ENCODE assay signal across 8 cellular contexts in the genomic region with DNA sequence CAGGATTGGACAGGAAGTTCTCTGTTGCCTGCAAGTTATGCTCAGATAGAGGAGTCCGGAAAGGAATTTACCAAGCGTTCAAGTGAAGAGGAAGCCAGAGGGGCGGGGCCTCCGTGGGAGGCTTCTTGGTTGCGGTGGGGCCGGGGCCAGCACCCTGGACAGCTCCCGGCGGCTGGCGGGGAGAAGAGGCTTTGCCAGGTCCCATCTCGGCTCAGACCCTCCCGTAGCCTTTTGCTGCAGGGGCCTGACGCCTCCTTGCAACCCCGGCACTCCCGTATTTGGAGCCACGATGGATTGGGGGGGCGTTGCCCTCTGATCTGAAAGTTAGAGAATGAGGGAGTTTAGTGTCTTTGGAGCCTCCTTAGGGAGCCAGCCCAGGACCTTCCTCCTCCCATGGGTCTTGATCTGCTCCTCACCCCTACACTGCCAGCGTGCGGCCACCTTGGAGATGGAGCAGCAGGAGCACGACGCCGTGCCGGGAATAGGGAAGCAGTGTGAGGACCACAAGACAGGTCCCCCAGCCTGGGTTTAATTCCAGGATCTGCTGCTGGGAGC. TPM values are rescaled to one million over a fixed set of nuclear protein-coding genes. Genes with fewer than 3 reads are reported as not detected.
DNase-seq lines count a peak whose midpoint lies in the region; ATAC-seq and TF ChIP-seq lines count a peak whose summit lies in the region.

No MANE protein-coding gene starts in this region.

- TF ChIP-seq RAD21 in neural cell (conservative IDR thresholded peaks at IDR 0.05), result no peak

- H4K20me1 ChIP-seq in MM.1S (ENCODE audit: insufficient read depth, low read length) (no peaks in the 10 kb centered on the region), neural cell (ENCODE audit: insufficient read depth) (no peaks in the 10 kb centered on the region)

- H2AFZ ChIP-seq in MM.1S (ENCODE audit: low read length) (no peak overlapping the region), neural cell (ENCODE audit: low read depth, low read length) (no peak overlapping the region)

- H3K9me3 ChIP-seq in MM.1S (replicated peaks; ENCODE audit: insufficient read depth, low read length) (no peaks in the 10 kb centered on the region), neural cell (ENCODE audit: low read length) (no peaks in the 10 kb centered on the region)

- H3K4me1 ChIP-seq in MM.1S (ENCODE audit: low read length), result no peaks in the 10 kb centered on the region

- TF ChIP-seq CTCF in MM.1S (IDR thresholded peaks at IDR 0.05; ENCODE audit: low read length), result no peak
- no peak for TF ChIP-seq CTCF in epithelial cell of esophagus (IDR thresholded peaks at IDR 0.05; ENCODE audit: insufficient read depth, low read depth, low read length, missing control alignments)
- no peak for TF ChIP-seq CTCF in neural cell (IDR thresholded peaks at IDR 0.05; ENCODE audit: poor library complexity, severe bottlenecking)

- H3K9ac ChIP-seq in MM.1S (ENCODE audit: low read length) (no peak overlapping the region), neural cell (ENCODE audit: low read length) (no peak overlapping the region)

- no peak overlapping the region for H3K4me3 ChIP-seq in MM.1S (ENCODE audit: low read length)
- H3K4me3 ChIP-seq in epithelial cell of esophagus (ENCODE audit: low read length), result no peak overlapping the region
- no peak overlapping the region for H3K4me3 ChIP-seq in neural cell (ENCODE audit: low read length)

- ATAC-seq in GM21526 (IDR thresholded peaks at IDR 0.05; ENCODE audit: low FRiP score, unreplicated experiment), result peak; percentile 84

- TF ChIP-seq EP300 in neural cell (conservative IDR thresholded peaks at IDR 0.05; ENCODE audit: poor library complexity, severe bottlenecking), result no peak

- H3K9me2 ChIP-seq in MM.1S (replicated peaks; ENCODE audit: insufficient read depth, low read length), result no peaks in the 10 kb centered on the region
- no peaks in the 10 kb centered on the region for H3K9me2 ChIP-seq in neural cell (ENCODE audit: insufficient read depth, low read length)

- H3F3A ChIP-seq in MM.1S (ENCODE audit: insufficient read depth, low read length) (no peaks in the 10 kb centered on the region), neural cell (ENCODE audit: insufficient read depth, low read length, poor library complexity, severe bottlenecking) (no peaks in the 10 kb centered on the region)

- DNase-seq in Ammon's horn (ENCODE audit: low spot score), result peak; percentile 14
- DNase-seq in MM.1S, result peak; percentile 72
- peak; percentile 85 for DNase-seq in activated CD8-positive, alpha-beta memory T cell treated with anti-CD3 and anti-CD28 coated beads for 24 hours
- DNase-seq in epithelial cell of esophagus (ENCODE audit: low read depth), result peak; percentile 76
- peak; percentile 17 for DNase-seq in stromal cell of bone marrow (ENCODE audit: low read depth)
- no peak for DNase-seq in NCI-H2107 treated with DMSO at 0.1 percent for 48 hours (lab: John Stamatoyannopoulos, UW; ENCODE audit: unreplicated experiment)

- H3K27me3 ChIP-seq in MM.1S (replicated peaks; ENCODE audit: insufficient read depth, low read length), result no peaks in the 10 kb centered on the region; the same call in 1 of the 2 replicates
- peaks cover 99% of the 10 kb centered on the region for H3K27me3 ChIP-seq in neural cell (ENCODE audit: insufficient read depth, low read depth, low read length)

- H3K36me3 ChIP-seq in MM.1S (replicated peaks; ENCODE audit: insufficient read depth, low read length) (no peaks in the 10 kb centered on the region), neural cell (ENCODE audit: insufficient read depth, low read length) (no peaks in the 10 kb centered on the region)

- H3K79me2 ChIP-seq in MM.1S (ENCODE audit: low read length) (no peaks in the 10 kb centered on the region), neural cell (replicated peaks; ENCODE audit: insufficient read depth, low read length) (no peaks in the 10 kb centered on the region)

- no peak overlapping the region for H3K27ac ChIP-seq in MM.1S (ENCODE audit: low read length)
- no peak overlapping the region for H3K27ac ChIP-seq in neural cell (ENCODE audit: low read length)

- no peak overlapping the region for H3K4me2 ChIP-seq in MM.1S (ENCODE audit: low read depth, low read length)
- H3K4me2 ChIP-seq in neural cell (ENCODE audit: low read length), result no peak overlapping the region

TF ChIP-seq in neural cell, 6 proteins besides CTCF, POLR2A, EP300 and RAD21:
- TF ChIP-seq, protein P1, sequence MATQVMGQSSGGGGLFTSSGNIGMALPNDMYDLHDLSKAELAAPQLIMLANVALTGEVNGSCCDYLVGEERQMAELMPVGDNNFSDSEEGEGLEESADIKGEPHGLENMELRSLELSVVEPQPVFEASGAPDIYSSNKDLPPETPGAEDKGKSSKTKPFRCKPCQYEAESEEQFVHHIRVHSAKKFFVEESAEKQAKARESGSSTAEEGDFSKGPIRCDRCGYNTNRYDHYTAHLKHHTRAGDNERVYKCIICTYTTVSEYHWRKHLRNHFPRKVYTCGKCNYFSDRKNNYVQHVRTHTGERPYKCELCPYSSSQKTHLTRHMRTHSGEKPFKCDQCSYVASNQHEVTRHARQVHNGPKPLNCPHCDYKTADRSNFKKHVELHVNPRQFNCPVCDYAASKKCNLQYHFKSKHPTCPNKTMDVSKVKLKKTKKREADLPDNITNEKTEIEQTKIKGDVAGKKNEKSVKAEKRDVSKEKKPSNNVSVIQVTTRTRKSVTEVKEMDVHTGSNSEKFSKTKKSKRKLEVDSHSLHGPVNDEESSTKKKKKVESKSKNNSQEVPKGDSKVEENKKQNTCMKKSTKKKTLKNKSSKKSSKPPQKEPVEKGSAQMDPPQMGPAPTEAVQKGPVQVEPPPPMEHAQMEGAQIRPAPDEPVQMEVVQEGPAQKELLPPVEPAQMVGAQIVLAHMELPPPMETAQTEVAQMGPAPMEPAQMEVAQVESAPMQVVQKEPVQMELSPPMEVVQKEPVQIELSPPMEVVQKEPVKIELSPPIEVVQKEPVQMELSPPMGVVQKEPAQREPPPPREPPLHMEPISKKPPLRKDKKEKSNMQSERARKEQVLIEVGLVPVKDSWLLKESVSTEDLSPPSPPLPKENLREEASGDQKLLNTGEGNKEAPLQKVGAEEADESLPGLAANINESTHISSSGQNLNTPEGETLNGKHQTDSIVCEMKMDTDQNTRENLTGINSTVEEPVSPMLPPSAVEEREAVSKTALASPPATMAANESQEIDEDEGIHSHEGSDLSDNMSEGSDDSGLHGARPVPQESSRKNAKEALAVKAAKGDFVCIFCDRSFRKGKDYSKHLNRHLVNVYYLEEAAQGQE (IDR thresholded peaks at IDR 0.05; ENCODE audit: borderline replicate concordance), result peak; percentile 48
- no peak for TF ChIP-seq EZH2 (IDR thresholded peaks at IDR 0.05; ENCODE audit: borderline replicate concordance, insufficient read depth, low read length, poor library complexity, severe bottlenecking)
TF ChIP-seq in neural cell: peak in this region for 1.

RNA-seq across cellular contexts. Expression of a gene that starts 3.1 kb away (rescaled TPM):
- polyA plus RNA-seq in neural cell, result not detected in 2 replicates
- polyA minus RNA-seq in neural cell, result not detected in 2 replicates

RNA-seq across cellular contexts. Expression of a gene that starts 6.8 kb away (rescaled TPM):
- polyA plus RNA-seq in neural cell, result not detected in 2 replicates
- polyA minus RNA-seq in neural cell, result not detected in 2 replicates
